8 cellular contexts compared by ENCODE assay signal in genomic region chr5:75054110-75054930, GRCh38. TPM values are rescaled to one million over a fixed set of nuclear protein-coding genes. Genes with fewer than 3 reads are reported as not detected.
DNase-seq lines count a peak whose midpoint lies in the region; ATAC-seq lines count a peak whose summit lies in the region.

No MANE protein-coding gene starts in this region.

- H3K9ac ChIP-seq in iPS-18a (ENCODE audit: low read length) = peak overlapping the region; percentile 44
- peak overlapping the region; percentile 83 to 87 (median 84) for H3K9ac ChIP-seq in skeletal muscle tissue (ENCODE audit: low read depth in 1 of 3, low read length in 3 of 3)

- H3K9me3 ChIP-seq in iPS-18a (ENCODE audit: control insufficient read depth, low read depth, low read length) (no peaks in the 10 kb centered on the region), skeletal muscle tissue (ENCODE audit: control insufficient read depth in 3 of 3, low read length in 3 of 3) (no peaks in the 10 kb centered on the region)

- H3K4me3 ChIP-seq in iPS-18a (ENCODE audit: low read length) = peak overlapping the region; percentile 64
- peak overlapping the region; percentile 77 to 90 (median 88) for H3K4me3 ChIP-seq in skeletal muscle tissue (ENCODE audit: low read length in 3 of 3)

- ATAC-seq in GM18517 (IDR thresholded peaks at IDR 0.05; ENCODE audit: unreplicated experiment) = no peak

- H3K27me3 ChIP-seq in iPS-18a (ENCODE audit: control insufficient read depth, insufficient read depth, low read length) (peaks cover 43% of the 10 kb centered on the region), skeletal muscle tissue (ENCODE audit: control insufficient read depth in 3 of 3, insufficient read depth in 3 of 3, low read length in 3 of 3) (no peaks in the 10 kb centered on the region)

- H3K36me3 ChIP-seq in iPS-18a (ENCODE audit: control insufficient read depth, low read depth, low read length) = no peaks in the 10 kb centered on the region
- no peaks in the 10 kb centered on the region for H3K36me3 ChIP-seq in skeletal muscle tissue (ENCODE audit: control insufficient read depth in 3 of 3, insufficient read depth in 3 of 3, low read length in 3 of 3)

- peak overlapping the region; percentile 49 for H3K27ac ChIP-seq in angular gyrus (ENCODE audit: low read depth, low read length)
- H3K27ac ChIP-seq in iPS-18a (ENCODE audit: low read length) = no peak overlapping the region
- peak overlapping the region; percentile 81 for H3K27ac ChIP-seq in skeletal muscle tissue (ENCODE audit: low read depth, low read length)

- H3K4me1 ChIP-seq in iPS-18a (ENCODE audit: control insufficient read depth, low read depth, low read length) (peaks cover 39% of the 10 kb centered on the region), skeletal muscle tissue (ENCODE audit: control insufficient read depth in 3 of 3, insufficient read depth in 3 of 3, low read length in 3 of 3) (peaks cover 13 to 29% (median 14%) of the 10 kb centered on the region in 3 donors)

- DNase-seq in activated CD8-positive, alpha-beta memory T cell treated with anti-CD3 and anti-CD28 coated beads, Interleukin-2, amount 50 U/mL, for 48 hours = peak; percentile 66
- no peak for DNase-seq in activated CD8-positive, alpha-beta memory T cell treated with anti-CD3 and anti-CD28 coated beads, Interleukin-2, amount 50 U/mL, for 4 hours
- DNase-seq in SK-N-DZ (ENCODE audit: low spot score) (no peak), COLO668 (lab: John Stamatoyannopoulos, UW; ENCODE audit: unreplicated experiment) (no peak)

RNA-seq across cellular contexts. Expression of gene GCNT4, which starts 2.0 kb away (rescaled TPM):
- under 0.01 TPM for total RNA-seq in skeletal muscle tissue
- polyA plus RNA-seq in SK-N-DZ (2014; cell fraction: cytosol; rRNA removed) = not detected in 2 replicates
- polyA plus RNA-seq in SK-N-DZ (2014; cell fraction: nucleus; rRNA removed) = not detected in 2 replicates
